Comparison of ENCODE assay signal across 8 cellular contexts in the genomic region with DNA sequence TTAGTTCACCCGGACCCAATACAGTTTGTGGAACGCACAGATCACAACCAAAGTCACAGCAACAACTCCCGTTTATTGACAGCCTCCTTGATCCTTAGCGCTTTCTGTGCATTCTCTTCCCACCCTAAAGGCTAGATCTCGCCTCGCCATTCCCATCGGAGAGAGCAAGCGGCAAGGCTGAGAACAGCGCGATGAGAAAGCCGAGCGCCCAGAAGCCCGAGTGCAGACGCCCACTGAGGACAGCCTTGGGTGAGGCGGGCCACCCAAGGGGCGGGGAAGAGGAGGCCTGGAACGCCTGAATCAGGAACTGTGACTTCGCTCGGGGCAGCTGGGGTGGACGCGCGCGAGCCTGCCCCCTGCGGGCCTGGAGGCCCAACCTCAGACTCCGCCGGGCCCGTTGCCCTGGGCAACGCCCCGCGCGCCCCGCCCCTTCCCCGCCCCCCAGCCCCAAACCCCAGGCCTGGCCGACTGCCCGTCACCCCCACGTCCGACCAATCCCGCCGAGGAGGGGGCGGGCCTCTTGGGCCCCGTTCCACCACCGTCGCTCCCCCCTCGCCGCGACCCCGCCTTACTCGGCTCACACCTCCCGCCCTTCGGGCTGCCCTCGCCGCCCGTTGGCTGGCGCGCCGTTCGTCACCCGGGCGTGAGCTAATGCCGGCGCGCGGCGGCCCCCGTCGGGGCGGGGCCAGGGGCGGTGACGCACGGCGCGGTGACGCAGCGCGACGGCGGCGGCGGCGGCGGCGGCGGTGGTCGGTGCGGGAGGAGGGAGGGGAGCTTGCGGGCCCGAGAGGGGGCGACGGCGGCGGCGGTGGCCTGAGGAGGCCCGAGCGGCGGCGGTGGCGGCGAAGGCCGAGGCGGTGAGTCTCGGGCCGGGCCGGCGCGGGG. TPM values are rescaled to one million over a fixed set of nuclear protein-coding genes. Genes with fewer than 3 reads are reported as not detected.
A peak's percentile ranks its signal among the peaks of the same experiment; 100 is the strongest.
DNase-seq lines count a peak whose midpoint lies in the region; ATAC-seq and TF ChIP-seq lines count a peak whose summit lies in the region.

A gene with protein sequence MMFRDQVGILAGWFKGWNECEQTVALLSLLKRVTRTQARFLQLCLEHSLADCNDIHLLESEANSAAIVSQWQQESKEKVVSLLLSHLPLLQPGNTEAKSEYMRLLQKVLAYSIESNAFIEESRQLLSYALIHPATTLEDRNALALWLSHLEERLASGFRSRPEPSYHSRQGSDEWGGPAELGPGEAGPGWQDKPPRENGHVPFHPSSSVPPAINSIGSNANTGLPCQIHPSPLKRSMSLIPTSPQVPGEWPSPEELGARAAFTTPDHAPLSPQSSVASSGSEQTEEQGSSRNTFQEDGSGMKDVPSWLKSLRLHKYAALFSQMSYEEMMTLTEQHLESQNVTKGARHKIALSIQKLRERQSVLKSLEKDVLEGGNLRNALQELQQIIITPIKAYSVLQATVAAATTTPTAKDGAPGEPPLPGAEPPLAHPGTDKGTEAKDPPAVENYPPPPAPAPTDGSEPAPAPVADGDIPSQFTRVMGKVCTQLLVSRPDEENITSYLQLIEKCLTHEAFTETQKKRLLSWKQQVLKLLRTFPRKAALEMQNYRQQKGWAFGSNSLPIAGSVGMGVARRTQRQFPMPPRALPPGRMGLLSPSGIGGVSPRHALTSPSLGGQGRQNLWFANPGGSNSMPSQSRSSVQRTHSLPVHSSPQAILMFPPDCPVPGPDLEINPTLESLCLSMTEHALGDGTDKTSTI (plus strand): TSS at position 702 of the 885 bp plus-strand sequence. CDS start 14,473 bp downstream, outside the sequence.

- peak; percentile 84 for ATAC-seq in HG02623 (IDR thresholded peaks at IDR 0.05; ENCODE audit: unreplicated experiment)

- peaks cover 4% of the 10 kb centered on the region for H3K36me3 ChIP-seq in thymus (ENCODE audit: control insufficient read depth, insufficient read depth)

- peak within 1 kb of the TSS; percentile 87 for H3K4me3 ChIP-seq in GM12864 (ENCODE audit: low read depth, low read length)
- peak within 1 kb of the TSS; percentile 95 for H3K4me3 ChIP-seq in thymus (ENCODE audit: low read length)

- H3K27ac ChIP-seq in thymus (ENCODE audit: low read depth) = peak within 1 kb of the TSS; percentile 99

- peak within 1 kb of the TSS; percentile 98 for H3K4me3 Mint-ChIP-seq in activated naive CD8-positive, alpha-beta T cell
- H3K4me3 Mint-ChIP-seq in glutamatergic neuron (ENCODE audit: unreplicated experiment) (peak within 1 kb of the TSS; percentile 92), osteocyte (ENCODE audit: unreplicated experiment) (peak within 1 kb of the TSS; percentile 90)

- WGBS in thymus = under 1% methylated on average over 105 of the region's 105 CpGs

- no peaks in the 10 kb centered on the region for H3K27me3 ChIP-seq in thymus (ENCODE audit: control insufficient read depth, insufficient read depth)

- H3K4me1 Mint-ChIP-seq in activated naive CD8-positive, alpha-beta T cell (ENCODE audit: low read depth) = peaks cover 71% of the 10 kb centered on the region
- peaks cover 11% of the 10 kb centered on the region for H3K4me1 Mint-ChIP-seq in glutamatergic neuron (ENCODE audit: low read depth, unreplicated experiment)
- peaks cover 41% of the 10 kb centered on the region for H3K4me1 Mint-ChIP-seq in osteocyte (ENCODE audit: unreplicated experiment)

- H3K4me1 ChIP-seq in thymus (ENCODE audit: control insufficient read depth, insufficient read depth, low read length) = peaks cover 22% of the 10 kb centered on the region

- peak within 1 kb of the TSS; percentile 96 for H3K27ac Mint-ChIP-seq in activated naive CD8-positive, alpha-beta T cell
- H3K27ac Mint-ChIP-seq in glutamatergic neuron (ENCODE audit: unreplicated experiment) (peak within 1 kb of the TSS; percentile 77), osteocyte (ENCODE audit: unreplicated experiment) (peak within 1 kb of the TSS; percentile 91)

- peak; percentile 93 for DNase-seq in GM12864 (ENCODE audit: low read depth)
- DNase-seq in NCI-H1092 treated with DMSO at 0.1 percent for 48 hours (lab: John Stamatoyannopoulos, UW) = peak; percentile 92
- DNase-seq in SKM-1 (lab: John Stamatoyannopoulos, UW; ENCODE audit: unreplicated experiment) = peak; percentile 98
- peak; percentile 99 for DNase-seq in glutamatergic neuron
- peak; percentile 100 for DNase-seq in osteocyte (ENCODE audit: extremely low spot score, unreplicated experiment)

- TF ChIP-seq CTCF in GM12864 (IDR thresholded peaks at IDR 0.05; ENCODE audit: low read depth, low read length, missing control alignments) (peak; percentile 71), glutamatergic neuron (IDR thresholded peaks at IDR 0.05; ENCODE audit: partially characterized antibody, unreplicated experiment) (peak; percentile 65), osteocyte (IDR thresholded peaks at IDR 0.05) (peak; percentile 89)

- H3K9me3 ChIP-seq in thymus (ENCODE audit: control insufficient read depth) = no peaks in the 10 kb centered on the region

- H3K36me3 Mint-ChIP-seq in activated naive CD8-positive, alpha-beta T cell = no peaks in the 10 kb centered on the region
- peaks cover 5% of the 10 kb centered on the region for H3K36me3 Mint-ChIP-seq in glutamatergic neuron (ENCODE audit: unreplicated experiment)
- H3K36me3 Mint-ChIP-seq in osteocyte (ENCODE audit: unreplicated experiment) = peaks cover 5% of the 10 kb centered on the region

- H3K27me3 Mint-ChIP-seq in activated naive CD8-positive, alpha-beta T cell = no peaks in the 10 kb centered on the region
- peaks cover 9% of the 10 kb centered on the region for H3K27me3 Mint-ChIP-seq in glutamatergic neuron (ENCODE audit: unreplicated experiment)
- no peaks in the 10 kb centered on the region for H3K27me3 Mint-ChIP-seq in osteocyte (ENCODE audit: unreplicated experiment)

- no peaks in the 10 kb centered on the region for H3K9me3 Mint-ChIP-seq in activated naive CD8-positive, alpha-beta T cell (ENCODE audit: low read depth)
- peaks cover 4% of the 10 kb centered on the region for H3K9me3 Mint-ChIP-seq in glutamatergic neuron (ENCODE audit: unreplicated experiment)
- H3K9me3 Mint-ChIP-seq in osteocyte (ENCODE audit: unreplicated experiment) = no peaks in the 10 kb centered on the region

RNA-seq across cellular contexts. Expression of the gene that starts here (rescaled TPM):
- total RNA-seq in glutamatergic neuron (ENCODE audit: unreplicated experiment) (119 TPM), osteocyte (100 and 101 TPM in 2 replicates)
- 64.9 TPM for polyA plus RNA-seq in thymus

Comparison
In these comparisons a context has a peak if more than half of its experiments do, and no peak if none do; other contexts are left out.
1. Peak in every context shown above with its lines: DNase-seq, ATAC-seq, H3K4me3 ChIP-seq and H3K27ac ChIP-seq.